In the genomic region with DNA sequence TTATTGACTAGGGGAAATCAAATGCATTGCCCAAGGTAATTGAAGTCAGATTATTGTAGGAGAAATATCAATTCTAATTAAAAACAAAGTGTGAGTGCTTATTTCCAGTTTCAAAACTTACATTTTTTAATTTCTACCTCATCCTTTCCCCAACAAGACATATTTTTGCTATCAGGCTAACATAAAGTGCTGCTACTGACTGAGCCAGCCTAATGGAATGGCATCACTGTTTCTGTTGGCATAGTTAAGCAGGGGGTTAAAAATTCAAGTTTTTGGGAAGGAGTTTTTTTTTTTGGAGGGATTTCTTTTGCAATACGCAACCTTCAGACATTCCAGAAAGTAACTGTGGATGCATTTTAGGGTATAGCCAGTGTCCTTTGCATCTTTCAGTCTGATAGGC, we compare ENCODE assay signal across 15 cellular contexts. TPM values are rescaled to one million over a fixed set of nuclear protein-coding genes. Genes with fewer than 3 reads are reported as not detected.
DNase-seq lines count a peak whose midpoint lies in the region; ATAC-seq and TF ChIP-seq lines count a peak whose summit lies in the region.
"Had no signal": no experiment of that assay in that cellular context is flagged by ENCODE, and none has a peak within 500 bp of the region (broad histone marks: within the 10 kb centered on the region; RNA-seq: fewer than 3 reads in every experiment).

No MANE protein-coding gene starts in this region.

- H3K9ac ChIP-seq in IMR-90 (ENCODE audit: low read depth, low read length): no peak overlapping the region

- no peak overlapping the region for H2BK120ac ChIP-seq in IMR-90 (ENCODE audit: low read depth, low read length)

- H4K20me1 ChIP-seq in IMR-90 (ENCODE audit: insufficient read depth, low read length): no peaks in the 10 kb centered on the region

- no peaks in the 10 kb centered on the region for H3K36me3 ChIP-seq in IMR-90 (ENCODE audit: control insufficient read depth, insufficient read depth, low read length)
- no peaks in the 10 kb centered on the region for H3K36me3 ChIP-seq in ascending aorta
- H3K36me3 ChIP-seq in transverse colon: no peaks in the 10 kb centered on the region
- no peaks in the 10 kb centered on the region for H3K36me3 ChIP-seq in body of pancreas (replicated peaks in 1 of 2; ENCODE audit: insufficient read depth in 1 of 2, low read depth in 2 of 2)
- H3K36me3 ChIP-seq: neutrophil had no signal

- DNase-seq in IMR-90 (no peak), ascending aorta (ENCODE audit: low spot score in 2 of 2) (no peak), immature natural killer cell (no peak), transverse colon (no peak), body of pancreas (no peak)
- no peak for DNase-seq in activated T-helper 2 cell treated with anti-CD3 and anti-CD28 coated beads, Interferon-gamma antibody, Interleukin-2, Interleukin-4, amounts not matched to agents 10 μg/mL and 5 μg/mL and 100 μg/mL, durations not matched to agents 14 hours and 24 hours and 36 hours (ENCODE audit: low spot score)
- DNase-seq: activated CD4-positive, alpha-beta memory T cell treated with anti-CD3 and anti-CD28 coated beads for 36 hours; KBM-7; NCI-H1417; SHP77 treated with DMSO at 0.1 percent for 48 hours had no signal

- H2BK15ac ChIP-seq in IMR-90 (ENCODE audit: low read depth, low read length): no peak overlapping the region

- H3K4ac ChIP-seq in IMR-90 (ENCODE audit: low read depth, low read length): no peak overlapping the region; the same call in 1 of the 2 replicates

- H3K4me3 ChIP-seq in IMR-90 (ENCODE audit: insufficient read depth, low read depth, low read length) (no peak overlapping the region), ascending aorta (peak overlapping the region; percentile 20 to 43), transverse colon (no peak overlapping the region), body of pancreas (no peak overlapping the region)
- H3K4me3 ChIP-seq: lung had no signal

- peaks cover 9% of the 10 kb centered on the region; the same call in 1 of the 2 replicates for H3K9me1 ChIP-seq in IMR-90 (ENCODE audit: insufficient read depth, low read length)

- no peak overlapping the region for H2BK20ac ChIP-seq in IMR-90 (ENCODE audit: low read depth, low read length)

- no peak overlapping the region for H4K8ac ChIP-seq in IMR-90 (ENCODE audit: low read depth in 2 of 2, low read length in 2 of 2)

- peaks cover 42 to 64% of the 10 kb centered on the region in 2 experiments for H3K79me1 ChIP-seq in IMR-90 (ENCODE audit: low read depth in 1 of 2, low read length in 2 of 2)

- no peak overlapping the region for H2AK9ac ChIP-seq in IMR-90 (replicated peaks; ENCODE audit: low read depth, low read length, poor library complexity)

- no peak for TF ChIP-seq EP300 in transverse colon (IDR thresholded peaks at IDR 0.05; ENCODE audit: low read depth)

- TF ChIP-seq CTCF in IMR-90 (conservative IDR thresholded peaks at IDR 0.05; ENCODE audit: low read depth, low read length) (no peak), ascending aorta (IDR thresholded peaks at IDR 0.05) (no peak), transverse colon (IDR thresholded peaks at IDR 0.05) (no peak), body of pancreas (IDR thresholded peaks at IDR 0.05) (no peak)

- peaks cover 47 to 85% of the 10 kb centered on the region in 2 donors for H3K4me1 Mint-ChIP-seq in immature natural killer cell
- H3K4me1 Mint-ChIP-seq in activated T-helper 2 cell treated with anti-CD3 and anti-CD28 coated beads, Interferon-gamma antibody, Interleukin-2, Interleukin-4, amounts not matched to agents 10 μg/mL and 5 μg/mL and 100 μg/mL, durations not matched to agents 14 hours and 24 hours and 36 hours (ENCODE audit: low read depth): peaks cover 27% of the 10 kb centered on the region

- H3K23ac ChIP-seq in IMR-90 (ENCODE audit: low read depth, low read length): no peak overlapping the region; the same call in 1 of the 2 replicates

- H2AFZ ChIP-seq in IMR-90 (replicated peaks; ENCODE audit: low read length, poor library complexity): no peak overlapping the region

- no peak overlapping the region for H4K5ac ChIP-seq in IMR-90 (ENCODE audit: low read depth, low read length)

- no peak overlapping the region for H4K91ac ChIP-seq in IMR-90 (ENCODE audit: insufficient read depth, low read depth, low read length)

- no TSS peak for BruUV-seq in IMR-90 (replicated peaks; lab: Mats Ljungman, UMichigan)

- ATAC-seq in IMR-90 (ENCODE audit: low read depth): no peak
- no peak for ATAC-seq in GM21529 (IDR thresholded peaks at IDR 0.05; ENCODE audit: unreplicated experiment)
- no peak for ATAC-seq in body of pancreas

- CTCF ChIA-PET in IMR-90 (lab: Yijun Ruan, JAX): no interaction called here

- H3K27me3 ChIP-seq in IMR-90 (ENCODE audit: control insufficient read depth, insufficient read depth, low read length) (no peaks in the 10 kb centered on the region), ascending aorta (no peaks in the 10 kb centered on the region), transverse colon (no peaks in the 10 kb centered on the region), body of pancreas (no peaks in the 10 kb centered on the region)
- H3K27me3 ChIP-seq: neutrophil had no signal

- no peak overlapping the region for H3K14ac ChIP-seq in IMR-90 (replicated peaks; ENCODE audit: low read depth, low read length)

- intact Hi-C loops in IMR-90 (cut with micrococcal nuclease) (loop anchor here (2.0 kb wide), 1 partner anchor 14 kb away; no protein-coding TSS in a partner anchor), ascending aorta (cut with DNase I) (loop anchor here (2.0 kb wide), 3 partner anchors 14 to 46 kb away; partner anchors contain the start of gene GAB1), transverse colon (cut with DNase I; ENCODE audit: low total_unique reads) (no loop called here), body of pancreas (cut with DNase I) (no loop called here)
- intact Hi-C loops in activated T-helper 2 cell treated with anti-CD3 and anti-CD28 coated beads, Interferon-gamma antibody, Interleukin-2, Interleukin-4, amounts not matched to agents 10 μg/mL and 5 μg/mL and 100 μg/mL, durations not matched to agents 14 hours and 24 hours and 36 hours (cut with micrococcal nuclease): no loop called here

- no peak overlapping the region for H3K4me2 ChIP-seq in IMR-90 (ENCODE audit: low read depth, low read length)

- H2BK5ac ChIP-seq in IMR-90 (ENCODE audit: low read depth, low read length, poor library complexity, severe bottlenecking): peak overlapping the region; percentile 45

- peaks cover 14% of the 10 kb centered on the region for H3K4me1 ChIP-seq in IMR-90 (ENCODE audit: control insufficient read depth, insufficient read depth, low read length)
- peaks cover 13 to 55% of the 10 kb centered on the region in 2 donors for H3K4me1 ChIP-seq in ascending aorta
- H3K4me1 ChIP-seq in transverse colon: peaks cover 53 to 68% (median 62%) of the 10 kb centered on the region in 4 donors
- H3K4me1 ChIP-seq in body of pancreas: peaks cover 32% of the 10 kb centered on the region

- in situ Hi-C loops in IMR-90 (cut with MboI; ENCODE audit: low sequenced_read_pairs): no loop called here
- in situ Hi-C loops in transverse colon (cut with MboI; ENCODE audit: low pct_ligation_motif_present in 1 of 4, low pct_unique_long_range_greater_than_20kb in 1 of 4, low sequenced_read_pairs in 3 of 4): no loop called here

- H3K27ac ChIP-seq in IMR-90 (ENCODE audit: insufficient read depth, low read length) (no peak overlapping the region), ascending aorta (peak overlapping the region; percentile 79 to 83), transverse colon (peak overlapping the region; percentile 75 to 87 (median 83)), body of pancreas (peak overlapping the region in 1 of 4 donors; percentile 85)

- no peaks in the 10 kb centered on the region for H3K36me3 Mint-ChIP-seq in immature natural killer cell
- no peaks in the 10 kb centered on the region for H3K36me3 Mint-ChIP-seq in activated T-helper 2 cell treated with anti-CD3 and anti-CD28 coated beads, Interferon-gamma antibody, Interleukin-2, Interleukin-4, amounts not matched to agents 10 μg/mL and 5 μg/mL and 100 μg/mL, durations not matched to agents 14 hours and 24 hours and 36 hours (ENCODE audit: low read depth)
- H3K36me3 Mint-ChIP-seq: activated CD4-positive, alpha-beta memory T cell treated with anti-CD3 and anti-CD28 coated beads for 36 hours had no signal

- peak overlapping the region in 1 of 5 donors; percentile 33 for H3K4me3 Mint-ChIP-seq in immature natural killer cell
- H3K4me3 Mint-ChIP-seq in activated T-helper 2 cell treated with anti-CD3 and anti-CD28 coated beads, Interferon-gamma antibody, Interleukin-2, Interleukin-4, amounts not matched to agents 10 μg/mL and 5 μg/mL and 100 μg/mL, durations not matched to agents 14 hours and 24 hours and 36 hours (ENCODE audit: low read depth): no peak overlapping the region
- H3K4me3 Mint-ChIP-seq: activated CD4-positive, alpha-beta memory T cell treated with anti-CD3 and anti-CD28 coated beads for 36 hours; activated T-helper 1 cell treated with anti-CD3 and anti-CD28 coated beads, Interleukin-12 subunit alpha, Interleukin-12 subunit beta, Interleukin-2, Interleukin-4 antibody, amounts not matched to agents 30 ng/mL and 10 ng/mL and 1 ng/mL, durations not matched to agents 14 hours and 24 hours and 36 hours; dendritic cell treated with granulocyte-macrophage colony-stimulating factor and Interleukin-4, amounts not matched to agents 40 ng/mL and 50 ng/mL, for 4 days had no signal

- H3K9me3 ChIP-seq in IMR-90 (ENCODE audit: control insufficient read depth, insufficient read depth, low read length) (no peaks in the 10 kb centered on the region), ascending aorta (no peaks in the 10 kb centered on the region), transverse colon (no peaks in the 10 kb centered on the region), body of pancreas (no peaks in the 10 kb centered on the region)
- H3K9me3 ChIP-seq: neutrophil had no signal

- peak overlapping the region in 4 of 6 donors; percentile 41 to 67 (median 59) for H3K27ac Mint-ChIP-seq in immature natural killer cell
- no peak overlapping the region for H3K27ac Mint-ChIP-seq in activated T-helper 2 cell treated with anti-CD3 and anti-CD28 coated beads, Interferon-gamma antibody, Interleukin-2, Interleukin-4, amounts not matched to agents 10 μg/mL and 5 μg/mL and 100 μg/mL, durations not matched to agents 14 hours and 24 hours and 36 hours
- H3K27ac Mint-ChIP-seq: activated CD4-positive, alpha-beta memory T cell treated with anti-CD3 and anti-CD28 coated beads for 36 hours; activated T-helper 1 cell treated with anti-CD3 and anti-CD28 coated beads, Interleukin-12 subunit alpha, Interleukin-12 subunit beta, Interleukin-2, Interleukin-4 antibody, amounts not matched to agents 30 ng/mL and 10 ng/mL and 1 ng/mL, durations not matched to agents 14 hours and 24 hours and 36 hours; dendritic cell treated with granulocyte-macrophage colony-stimulating factor and Interleukin-4, amounts not matched to agents 40 ng/mL and 50 ng/mL, for 4 days had no signal

- no peak overlapping the region for H2AK5ac ChIP-seq in IMR-90 (ENCODE audit: low read depth, low read length)

- POLR2A ChIA-PET in IMR-90 (lab: Charles Lee; ENCODE audit: unreplicated experiment): no interaction called here

- TF ChIP-seq POLR2A in IMR-90 (IDR thresholded peaks at IDR 0.05; ENCODE audit: low read depth, low read length): no peak
- TF ChIP-seq POLR2A in transverse colon (IDR thresholded peaks at IDR 0.05): no peak
- no peak for TF ChIP-seq POLR2A in body of pancreas (IDR thresholded peaks at IDR 0.05)

- dilution Hi-C loops in IMR-90 (cut with HindIII; ENCODE audit: low sequenced_read_pairs, unreplicated experiment): no loop called here

- TF ChIP-seq RAD21 in IMR-90 (IDR thresholded peaks at IDR 0.05; ENCODE audit: low read length): no peak

- peaks cover 0 to 4% (median 0%) of the 10 kb centered on the region in 3 donors for H3K27me3 Mint-ChIP-seq in immature natural killer cell (ENCODE audit: low read depth in 3 of 3)
- H3K27me3 Mint-ChIP-seq in activated T-helper 2 cell treated with anti-CD3 and anti-CD28 coated beads, Interferon-gamma antibody, Interleukin-2, Interleukin-4, amounts not matched to agents 10 μg/mL and 5 μg/mL and 100 μg/mL, durations not matched to agents 14 hours and 24 hours and 36 hours (ENCODE audit: low read depth): peaks cover 7% of the 10 kb centered on the region
- H3K27me3 Mint-ChIP-seq: activated CD4-positive, alpha-beta memory T cell treated with anti-CD3 and anti-CD28 coated beads for 36 hours; dendritic cell treated with granulocyte-macrophage colony-stimulating factor and Interleukin-4, amounts not matched to agents 40 ng/mL and 50 ng/mL, for 4 days had no signal

- H3K9me3 Mint-ChIP-seq in immature natural killer cell: no peaks in the 10 kb centered on the region
- H3K9me3 Mint-ChIP-seq in activated T-helper 2 cell treated with anti-CD3 and anti-CD28 coated beads, Interferon-gamma antibody, Interleukin-2, Interleukin-4, amounts not matched to agents 10 μg/mL and 5 μg/mL and 100 μg/mL, durations not matched to agents 14 hours and 24 hours and 36 hours: no peaks in the 10 kb centered on the region
- H3K9me3 Mint-ChIP-seq: activated CD4-positive, alpha-beta memory T cell treated with anti-CD3 and anti-CD28 coated beads for 36 hours had no signal

- H3K18ac ChIP-seq in IMR-90 (ENCODE audit: low read depth, low read length): no peak overlapping the region

- no CpG with 5 or more reads among the region's 1 CpG for WGBS in IMR-90 (ENCODE audit: extremely low coverage in 2 of 2, insufficient read length in 1 of 2), 2 experiments
- 85 to 91% methylated on average over 1 of the region's 1 CpG for WGBS in transverse colon (ENCODE audit: low coverage in 1 of 2), 2 donors
- WGBS in body of pancreas, 2 donors: 90 to 91% methylated on average over 1 of the region's 1 CpG

- H3K56ac ChIP-seq in IMR-90 (ENCODE audit: extremely low read depth, insufficient read depth, low read length): no peak overlapping the region

RNA-seq across cellular contexts. Expression of gene GAB1, which starts 24.2 kb away (rescaled TPM):
- total RNA-seq in IMR-90 (2012; rRNA removed) (8.9 and 12.0 TPM in 2 replicates), ascending aorta (31.0 TPM), transverse colon (10 to 100 TPM; 33.0 to 72.7 (median 62.2) TPM), body of pancreas (10 to 100 TPM; 13.0 to 26.0 TPM)
- polyA plus RNA-seq in IMR-90 (2012; rRNA removed) (2.8 and 3.4 TPM in 2 replicates), immature natural killer cell (1 to 10 TPM in 2 of 3 donors, not detected in 1; 1.9 to 2.9 TPM)
- 1.5 and 1.9 TPM in 2 replicates for polyA plus RNA-seq in IMR-90 (2012; cell fraction: cytosol; rRNA removed)
- 1.5 and 12.0 TPM in 2 replicates for polyA plus RNA-seq in IMR-90 (2012; cell fraction: nucleus; rRNA removed; ENCODE audit: low replicate concordance)
- total RNA-seq in activated T-helper 2 cell treated with anti-CD3 and anti-CD28 coated beads, Interferon-gamma antibody, Interleukin-2, Interleukin-4, amounts not matched to agents 10 μg/mL and 5 μg/mL and 100 μg/mL, durations not matched to agents 14 hours and 24 hours and 36 hours: 0.78 and 0.96 TPM in 2 replicates

Comparison
In these comparisons a context has a peak if more than half of its experiments do, and no peak if none do; other contexts are left out.
1. H3K4me3 ChIP-seq: peak in ascending aorta (2 of 2); none in IMR-90 (single experiment), transverse colon (0 of 4) and body of pancreas (0 of 2).
2. intact Hi-C loops: an anchor here in IMR-90 (2.0 kb wide) and ascending aorta (2.0 kb wide); none called in transverse colon, activated T-helper 2 cell treated with anti-CD3 and anti-CD28 coated beads, Interferon-gamma antibody, Interleukin-2, Interleukin-4, amounts not matched to agents 10 μg/mL and 5 μg/mL and 100 μg/mL, durations not matched to agents 14 hours and 24 hours and 36 hours and body of pancreas.